ENCODE assay signal across 12 cellular contexts in the genomic region with DNA sequence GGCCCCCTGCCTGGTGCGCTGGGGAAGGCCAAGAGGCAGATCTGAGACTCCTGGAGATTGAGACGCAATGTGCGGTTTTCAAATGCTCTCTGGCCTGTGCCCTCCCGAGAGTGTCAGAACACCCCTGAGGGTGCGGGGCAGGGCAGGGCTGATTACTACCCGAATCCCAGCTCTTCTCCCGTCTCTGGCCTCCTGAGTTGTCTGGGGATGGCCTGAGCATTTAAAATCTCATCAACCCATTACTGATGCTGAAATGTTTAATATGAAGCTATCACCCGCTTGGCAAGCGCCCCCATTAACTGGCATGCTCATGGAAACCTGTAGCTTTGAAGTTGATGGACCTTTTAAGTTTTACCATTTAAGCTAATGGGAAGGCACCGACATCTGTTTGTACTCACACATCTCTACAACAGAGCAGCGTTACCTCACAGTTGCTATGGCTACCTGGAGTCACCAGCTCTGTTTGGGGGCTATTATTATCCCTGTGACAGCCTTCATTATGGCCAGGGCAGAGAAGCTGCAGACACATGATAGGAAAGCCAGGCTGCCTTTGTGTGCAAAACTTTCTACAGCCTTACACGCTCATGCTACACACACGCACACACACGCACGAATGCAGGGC. TPM values are rescaled to one million over a fixed set of nuclear protein-coding genes. Genes with fewer than 3 reads are reported as not detected.
DNase-seq lines count a peak whose midpoint lies in the region; ATAC-seq and TF ChIP-seq lines count a peak whose summit lies in the region.
"Had no signal": no experiment of that assay in that cellular context is flagged by ENCODE, and none has a peak within 500 bp of the region (broad histone marks: within the 10 kb centered on the region; RNA-seq: fewer than 3 reads in every experiment).

No MANE protein-coding gene starts in this region.

- CTCF ChIA-PET in PC-9 (lab: Charles Lee): no interaction called here

- peak; percentile 20 for DNase-seq in NCI-H345 (lab: John Stamatoyannopoulos, UW)
- DNase-seq in NCI-H345 treated with DMSO at 0.1 percent for 48 hours (lab: John Stamatoyannopoulos, UW; ENCODE audit: unreplicated experiment): no peak
- no peak for DNase-seq in PC-9
- peak in 1 of 2 donors; percentile 74 for DNase-seq in heart right ventricle
- DNase-seq in stromal cell of bone marrow (ENCODE audit: low read depth): peak; percentile 39
- DNase-seq in mucosa of gallbladder (ENCODE audit: low spot score): no peak
- DNase-seq in HT-29 (ENCODE audit: low spot score): no peak
- DNase-seq: activated CD4-positive, alpha-beta T cell treated with anti-CD3 and anti-CD28 coated beads for 48 hours; activated naive CD4-positive, alpha-beta T cell treated with anti-CD3 and anti-CD28 coated beads, Interleukin-2, amount 50 U/mL, for 16 hours had no signal

- H3K79me2 ChIP-seq in PC-9 (ENCODE audit: low read depth): peaks cover 10% of the 10 kb centered on the region

- H2AFZ ChIP-seq in PC-9: no peak overlapping the region

- peaks cover 31% of the 10 kb centered on the region for H3K4me1 ChIP-seq in PC-9 (replicated peaks; ENCODE audit: insufficient read depth)
- peaks cover 0 to 56% (median 33%) of the 10 kb centered on the region in 9 donors for H3K4me1 ChIP-seq in heart right ventricle

- peak overlapping the region; percentile 88 for H3K4me2 ChIP-seq in PC-9

- H4K20me1 ChIP-seq in PC-9 (ENCODE audit: insufficient read depth): no peaks in the 10 kb centered on the region

- H3K36me3 ChIP-seq in PC-9 (ENCODE audit: low read depth) (no peaks in the 10 kb centered on the region), heart right ventricle (peaks cover 0 to under 1% (median 0%) of the 10 kb centered on the region in 9 donors)

- H3K27me3 ChIP-seq in PC-9 (ENCODE audit: insufficient read depth, low read depth): no peaks in the 10 kb centered on the region
- no peaks in the 10 kb centered on the region for H3K27me3 ChIP-seq in heart right ventricle

- peak overlapping the region; percentile 83; the same call in 1 of the 2 replicates for H3K27ac ChIP-seq in PC-9
- H3K27ac ChIP-seq in heart right ventricle: peak overlapping the region; percentile 73 to 94 (median 88)

- H3K9me3 ChIP-seq in PC-9 (ENCODE audit: insufficient read depth, low read depth): no peaks in the 10 kb centered on the region
- H3K9me3 ChIP-seq in heart right ventricle: no peaks in the 10 kb centered on the region

- H3F3A ChIP-seq in PC-9 (ENCODE audit: insufficient read depth, low read depth): peaks cover 17% of the 10 kb centered on the region

- no TSS peak for BruUV-seq in PC-9 (replicated peaks; lab: Mats Ljungman, UMichigan)

- intact Hi-C loops in PC-9 (cut with micrococcal nuclease; ENCODE audit: unreplicated experiment) (loop anchor here (5.0 to 10.0 kb wide), 3 partner anchors 83 to 654 kb away; no protein-coding TSS in a partner anchor), heart right ventricle (cut with DNase I) (loop anchor here in 8 of 10 donors (1.0 to 10.0 kb wide), 6 partner anchors 33 to 504 kb away; no protein-coding TSS in a partner anchor)

- peak; percentile 52 to 79 (median 67) for ATAC-seq in heart right ventricle
- no peak for ATAC-seq in GM19397 (IDR thresholded peaks at IDR 0.05; ENCODE audit: unreplicated experiment)
- ATAC-seq: natural killer cell treated with Interleukin-12 subunit alpha and Interleukin-12 subunit beta and Interleukin-15 and Interleukin-18, amount 100 ng/mL, for 72 hours had no signal

- POLR2A ChIA-PET in PC-9 (lab: Charles Lee; ENCODE audit: unreplicated experiment): no interaction called here

- TF ChIP-seq CTCF in PC-9 (conservative IDR thresholded peaks at IDR 0.05) (no peak), heart right ventricle (IDR thresholded peaks at IDR 0.05) (no peak)

- H3K4me3 ChIP-seq in PC-9 (peak overlapping the region; percentile 48; the same call in 1 of the 2 replicates), heart right ventricle (no peak overlapping the region)

- 49 to 62% methylated on average over 15 of the region's 15 CpGs for WGBS in heart right ventricle, 2 donors

- no peaks in the 10 kb centered on the region for H3K9me2 ChIP-seq in PC-9 (ENCODE audit: insufficient read depth)

RNA-seq across cellular contexts. Expression of gene MB, which starts 3.6 kb away (rescaled TPM):
- total RNA-seq in PC-9 (2021): 5.0 and 5.8 TPM in 2 replicates
- over 10,000 TPM in 9 of 10 donors, 1,000 to 10,000 TPM in 1; 9,966 to 22,407 (median 14,751) TPM for total RNA-seq in heart right ventricle
- over 10,000 TPM in 1 of 2 donors, 1,000 to 10,000 TPM in 1; 8,931 to 10,284 TPM for polyA plus RNA-seq in heart right ventricle
- 0.35 TPM for total RNA-seq in mucosa of gallbladder
- total RNA-seq in HT-29 (2014; rRNA removed; shearing (Covaris generic)): 0.79 and 0.86 TPM in 2 replicates
- total RNA-seq: natural killer cell treated with Interleukin-12 subunit alpha and Interleukin-12 subunit beta and Interleukin-15 and Interleukin-18, amount 100 ng/mL, for 72 hours had no signal
- polyA plus RNA-seq: AG04450 had no signal

RNA-seq across cellular contexts. Expression of gene APOL6, which starts 27.5 kb away (rescaled TPM):
- total RNA-seq in PC-9 (2021): 16.7 and 18.6 TPM in 2 replicates
- total RNA-seq in heart right ventricle: 10 to 100 TPM in 2 of 10 donors, 1 to 10 TPM in 8; 4.6 to 51.9 (median 8.7) TPM
- 1 to 10 TPM; 1.7 to 4.0 TPM for polyA plus RNA-seq in heart right ventricle
- total RNA-seq in mucosa of gallbladder: 27.0 TPM
- 6.3 and 6.8 TPM in 2 replicates for total RNA-seq in HT-29 (2014; rRNA removed; shearing (Covaris generic))

Comparison
In these comparisons a context has a peak if more than half of its experiments do, and no peak if none do; other contexts are left out.
1. DNase-seq: peak in NCI-H345 (single experiment) and stromal cell of bone marrow (single experiment); none in NCI-H345 treated with DMSO at 0.1 percent for 48 hours (single experiment), PC-9 (0 of 2), mucosa of gallbladder (single experiment) and HT-29 (single experiment).
2. RNA of gene MB, which starts 3.6 kb away (total RNA-seq): 9,966 to 22,407 TPM in heart right ventricle; 5.0 to 5.8 TPM in PC-9, 0.79 to 0.86 TPM in HT-29 and 0.35 TPM in mucosa of gallbladder (single experiment); every median in the first group is over 1,000 times any median in the second.